Comparison of ENCODE assay signal across 13 cellular contexts in genomic region chr16:8818499-8819270, GRCh38. TPM values are rescaled to one million over a fixed set of nuclear protein-coding genes. Genes with fewer than 3 reads are reported as not detected.
DNase-seq lines count a peak whose midpoint lies in the region; ATAC-seq and TF ChIP-seq lines count a peak whose summit lies in the region.
"Had no signal": no experiment of that assay in that cellular context is flagged by ENCODE, and none has a peak within 500 bp of the region (broad histone marks: within the 10 kb centered on the region; RNA-seq: fewer than 3 reads in every experiment).

No MANE protein-coding gene starts in this region.

- intact Hi-C loops in right cardiac atrium (cut with DNase I) (no loop called here), left ventricle myocardium inferior (cut with micrococcal nuclease) (no loop called here), upper lobe of right lung (cut with DNase I) (no loop called here), sigmoid colon (cut with DNase I) (no loop called here)

- H3K4me3 Mint-ChIP-seq in HFFc6: no peak overlapping the region
- H3K4me3 Mint-ChIP-seq: activated naive CD4-positive, alpha-beta T cell treated with anti-CD3 and anti-CD28 coated beads for 36 hours; T-helper 1 cell treated with Interleukin-12 subunit alpha and Interleukin-12 subunit beta and Interleukin-4 antibody, amounts not matched to agents 30 μg/mL and 1 μg/mL, for 36 hours had no signal

- no peak for DNase-seq in right cardiac atrium
- no peak for DNase-seq in left ventricle myocardium inferior
- no peak for DNase-seq in HFFc6
- DNase-seq in upper lobe of right lung: no peak
- DNase-seq in stimulated activated CD4-positive, alpha-beta T cell treated with anti-CD3 and anti-CD28 coated beads, Interleukin-4, amount 100 ng/mL, for 24 hours: no peak
- no peak for DNase-seq in sigmoid colon
- DNase-seq in A172 (ENCODE audit: low spot score): no peak
- DNase-seq: activated naive CD4-positive, alpha-beta T cell treated with anti-CD3 and anti-CD28 coated beads for 36 hours; KBM-7; naive thymus-derived CD4-positive, alpha-beta T cell; stimulated activated CD4-positive, alpha-beta T cell treated with anti-CD3 and anti-CD28 coated beads, Interleukin-2, amount 100 ng/mL, for 24 hours had no signal

- 62% methylated on average over 10 of the region's 10 CpGs for WGBS in right cardiac atrium
- 82 to 90% methylated on average over 10 of the region's 10 CpGs for WGBS in sigmoid colon, 2 donors

- no peaks in the 10 kb centered on the region for H3K27me3 ChIP-seq in right cardiac atrium (ENCODE audit: control insufficient read depth, insufficient read depth)
- no peaks in the 10 kb centered on the region for H3K27me3 ChIP-seq in left ventricle myocardium inferior (ENCODE audit: low read depth)
- H3K27me3 ChIP-seq in upper lobe of right lung: no peaks in the 10 kb centered on the region
- no peaks in the 10 kb centered on the region for H3K27me3 ChIP-seq in sigmoid colon

- peaks cover 2% of the 10 kb centered on the region; the same call in 1 of the 2 replicates for H3K27me3 Mint-ChIP-seq in HFFc6 (ENCODE audit: insufficient read depth)
- H3K27me3 Mint-ChIP-seq: naive thymus-derived CD4-positive, alpha-beta T cell had no signal

- H3K4me1 ChIP-seq in right cardiac atrium (ENCODE audit: control insufficient read depth, insufficient read depth, low read length) (no peaks in the 10 kb centered on the region), left ventricle myocardium inferior (peaks cover 16% of the 10 kb centered on the region), upper lobe of right lung (peaks cover 4% of the 10 kb centered on the region), sigmoid colon (no peaks in the 10 kb centered on the region)

- TF ChIP-seq POLR2A in sigmoid colon (IDR thresholded peaks at IDR 0.05): no peak

- peaks cover 37% of the 10 kb centered on the region for H3K36me3 Mint-ChIP-seq in HFFc6 (ENCODE audit: low read depth)

- TF ChIP-seq CTCF in left ventricle myocardium inferior (IDR thresholded peaks at IDR 0.05; ENCODE audit: borderline replicate concordance): no peak
- no peak for TF ChIP-seq CTCF in HFFc6 (IDR thresholded peaks at IDR 0.05)
- TF ChIP-seq CTCF in upper lobe of right lung (IDR thresholded peaks at IDR 0.05): no peak
- TF ChIP-seq CTCF in sigmoid colon (IDR thresholded peaks at IDR 0.05): no peak

- H3K36me3 ChIP-seq in left ventricle myocardium inferior (peaks cover 63% of the 10 kb centered on the region), upper lobe of right lung (peaks cover 72% of the 10 kb centered on the region), sigmoid colon (peaks cover 22 to 75% (median 36%) of the 10 kb centered on the region in 4 donors)

- no peak for TF ChIP-seq EP300 in sigmoid colon (IDR thresholded peaks at IDR 0.05)

- H3K27ac ChIP-seq in right cardiac atrium (ENCODE audit: low read length): peak overlapping the region; percentile 15
- H3K27ac ChIP-seq in left ventricle myocardium inferior (replicated peaks): no peak overlapping the region
- H3K27ac ChIP-seq in upper lobe of right lung: no peak overlapping the region
- H3K27ac ChIP-seq in sigmoid colon: no peak overlapping the region

- ATAC-seq in right cardiac atrium: peak; percentile 55 to 70
- ATAC-seq in HG03520 (IDR thresholded peaks at IDR 0.05; ENCODE audit: unreplicated experiment): peak; percentile 67
- ATAC-seq in upper lobe of right lung: peak; percentile 50
- ATAC-seq: naive thymus-derived CD4-positive, alpha-beta T cell had no signal

- no peaks in the 10 kb centered on the region for H3K9me3 Mint-ChIP-seq in HFFc6
- H3K9me3 Mint-ChIP-seq: activated naive CD4-positive, alpha-beta T cell treated with anti-CD3 and anti-CD28 coated beads for 36 hours; T-helper 1 cell treated with Interleukin-12 subunit alpha and Interleukin-12 subunit beta and Interleukin-4 antibody, amounts not matched to agents 30 μg/mL and 1 μg/mL, for 36 hours had no signal

- peaks cover 10% of the 10 kb centered on the region; the same call in 1 of the 2 replicates for H3K4me1 Mint-ChIP-seq in HFFc6 (ENCODE audit: low read depth)

- H3K27ac Mint-ChIP-seq in HFFc6: 0 out of 2 replicates have a peak overlapping the region, but pooled peaks have one; percentile 13
- H3K27ac Mint-ChIP-seq: activated naive CD4-positive, alpha-beta T cell treated with anti-CD3 and anti-CD28 coated beads for 36 hours; T-helper 1 cell treated with Interleukin-12 subunit alpha and Interleukin-12 subunit beta and Interleukin-4 antibody, amounts not matched to agents 30 μg/mL and 1 μg/mL, for 36 hours had no signal

- H3K4me3 ChIP-seq in right cardiac atrium (ENCODE audit: low read length): no peak overlapping the region
- no peak overlapping the region for H3K4me3 ChIP-seq in left ventricle myocardium inferior
- H3K4me3 ChIP-seq in upper lobe of right lung: no peak overlapping the region
- H3K4me3 ChIP-seq in sigmoid colon: no peak overlapping the region

- H3K9me3 ChIP-seq in right cardiac atrium (ENCODE audit: control insufficient read depth, low read length) (no peaks in the 10 kb centered on the region), left ventricle myocardium inferior (replicated peaks) (no peaks in the 10 kb centered on the region), upper lobe of right lung (no peaks in the 10 kb centered on the region), sigmoid colon (no peaks in the 10 kb centered on the region)

RNA-seq across cellular contexts. Expression of gene PMM2, which starts 21.0 kb away (rescaled TPM):
- total RNA-seq in right cardiac atrium (10 to 100 TPM; 10.5 to 29.4 (median 13.0) TPM), left ventricle myocardium inferior (13.7 TPM), upper lobe of right lung (36.8 TPM), sigmoid colon (10 to 100 TPM; 13.6 to 22.1 (median 18.4) TPM)
- polyA plus RNA-seq in right cardiac atrium (10.7 TPM), sigmoid colon (10 to 100 TPM; 29.8 to 52.4 (median 33.6) TPM)
- total RNA-seq in HFFc6 (2021; fragmentation: NEBNext Ultra II Directional; extraction: Animal tissue kit (Norgen Biotek cat#: 25700)): 10 to 100 TPM; 38.9 to 48.5 (median 44.3) TPM
- total RNA-seq in A172 (2014; rRNA removed; shearing (Covaris generic)): 34.7 and 43.8 TPM in 2 replicates

RNA-seq across cellular contexts. Expression of gene TMEM186, which starts 21.2 kb away (rescaled TPM):
- 10 to 100 TPM; 12.2 to 12.8 (median 12.3) TPM for total RNA-seq in right cardiac atrium
- 11.5 TPM for polyA plus RNA-seq in right cardiac atrium
- 16.4 TPM for total RNA-seq in left ventricle myocardium inferior
- 1 to 10 TPM; 5.2 to 9.1 (median 6.9) TPM for total RNA-seq in HFFc6 (2021; fragmentation: NEBNext Ultra II Directional; extraction: Animal tissue kit (Norgen Biotek cat#: 25700))
- 9.1 TPM for total RNA-seq in upper lobe of right lung
- 10 to 100 TPM in 2 of 4 donors, 1 to 10 TPM in 2; 1.9 to 13.3 (median 8.7) TPM for total RNA-seq in sigmoid colon
- polyA plus RNA-seq in sigmoid colon: 10 to 100 TPM in 1 of 3 donors, 1 to 10 TPM in 2; 9.0 to 13.9 (median 9.9) TPM
- total RNA-seq in A172 (2014; rRNA removed; shearing (Covaris generic)): 5.9 and 8.0 TPM in 2 replicates

RNA-seq across cellular contexts. Expression of gene CARHSP1, which starts 50.1 kb away (rescaled TPM):
- 10 to 100 TPM; 28.6 to 37.2 (median 35.0) TPM for total RNA-seq in right cardiac atrium
- 75.0 TPM for polyA plus RNA-seq in right cardiac atrium
- 23.9 TPM for total RNA-seq in left ventricle myocardium inferior
- 100 to 1,000 TPM in 3 of 6 experiments, 10 to 100 TPM in 3; 91.4 to 114 (median 97.9) TPM for total RNA-seq in HFFc6 (2021; fragmentation: NEBNext Ultra II Directional; extraction: Animal tissue kit (Norgen Biotek cat#: 25700))
- 103 TPM for total RNA-seq in upper lobe of right lung
- total RNA-seq in sigmoid colon: 10 to 100 TPM; 32.1 to 79.5 (median 52.8) TPM
- 100 to 1,000 TPM; 121 to 154 (median 134) TPM for polyA plus RNA-seq in sigmoid colon
- total RNA-seq in A172 (2014; rRNA removed; shearing (Covaris generic)): 148 and 208 TPM in 2 replicates
